ENCODE assay signal across 2 cellular contexts in genomic region chr2:215948051-215948450, GRCh38.
TF ChIP-seq lines count a peak whose summit lies in the region.

No MANE protein-coding gene starts in this region.

TF ChIP-seq in HepG2, 621 proteins besides CTCF, POLR2A, EP300 and RAD21 (continued from another document):
- TF ChIP-seq HNRNPK (IDR thresholded peaks at IDR 0.05; ENCODE audit: low read depth, low read length, poor library complexity, severe bottlenecking): no peak
- TF ChIP-seq, protein P1, sequence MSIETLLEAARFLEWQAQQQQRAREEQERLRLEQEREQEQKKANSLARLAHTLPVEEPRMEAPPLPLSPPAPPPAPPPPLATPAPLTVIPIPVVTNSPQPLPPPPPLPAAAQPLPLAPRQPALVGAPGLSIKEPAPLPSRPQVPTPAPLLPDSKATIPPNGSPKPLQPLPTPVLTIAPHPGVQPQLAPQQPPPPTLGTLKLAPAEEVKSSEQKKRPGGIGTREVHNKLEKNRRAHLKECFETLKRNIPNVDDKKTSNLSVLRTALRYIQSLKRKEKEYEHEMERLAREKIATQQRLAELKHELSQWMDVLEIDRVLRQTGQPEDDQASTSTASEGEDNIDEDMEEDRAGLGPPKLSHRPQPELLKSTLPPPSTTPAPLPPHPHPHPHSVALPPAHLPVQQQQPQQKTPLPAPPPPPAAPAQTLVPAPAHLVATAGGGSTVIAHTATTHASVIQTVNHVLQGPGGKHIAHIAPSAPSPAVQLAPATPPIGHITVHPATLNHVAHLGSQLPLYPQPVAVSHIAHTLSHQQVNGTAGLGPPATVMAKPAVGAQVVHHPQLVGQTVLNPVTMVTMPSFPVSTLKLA (IDR thresholded peaks at IDR 0.05): 0 out of 2 replicates have a peak, but pooled peaks have one; percentile 13
- no peak for TF ChIP-seq ZNF724P (CRISPR knock-in tag; IDR thresholded peaks at IDR 0.05; ENCODE audit: borderline replicate concordance)
- TF ChIP-seq ZFP62 (CRISPR knock-in tag; IDR thresholded peaks at IDR 0.05): no peak
- no peak for TF ChIP-seq BCL3 (CRISPR knock-in tag; IDR thresholded peaks at IDR 0.05)
- no peak for TF ChIP-seq DPF2 (CRISPR knock-in tag; IDR thresholded peaks at IDR 0.05; ENCODE audit: borderline replicate concordance, low read depth)

TF ChIP-seq in neural cell, 6 proteins besides CTCF, POLR2A, EP300 and RAD21 (continued from another document):
- no peak for TF ChIP-seq EZH2 (IDR thresholded peaks at IDR 0.05; ENCODE audit: borderline replicate concordance, insufficient read depth, low read length, poor library complexity, severe bottlenecking)
- no peak for TF ChIP-seq REST (IDR thresholded peaks at IDR 0.05; ENCODE audit: borderline replicate concordance)
TF ChIP-seq in neural cell: peak in this region for 0.
